In genomic region chr12:8698132-8698829, GRCh38 we compare ENCODE assay signal across 8 cellular contexts. TPM values are rescaled to one million over a fixed set of nuclear protein-coding genes. Genes with fewer than 3 reads are reported as not detected.
DNase-seq lines count a peak whose midpoint lies in the region; ATAC-seq and TF ChIP-seq lines count a peak whose summit lies in the region.

No MANE protein-coding gene starts in this region.

- DNase-seq in COLO668 (lab: John Stamatoyannopoulos, UW; ENCODE audit: unreplicated experiment) (peak; percentile 37), mesothelial cell of epicardium (ENCODE audit: low spot score in 2 of 2, unreplicated experiment in 2 of 2) (peak in 1 of 2 experiments; percentile 41), NCI-H1048 (lab: John Stamatoyannopoulos, UW) (no peak)
- DNase-seq in activated CD4-positive, alpha-beta memory T cell treated with anti-CD3 and anti-CD28 coated beads, Interleukin-2, amount 10 ng/mL, durations not matched to agents 7 days and 5 days = peak; percentile 25
- DNase-seq in effector memory CD8-positive, alpha-beta T cell = peak; percentile 26 to 41 (median 28)
- peak; percentile 11 to 48 for DNase-seq in stimulated activated CD8-positive, alpha-beta memory T cell treated with anti-CD3 and anti-CD28 coated beads, Interleukin-7, amount 100 ng/mL, for 4 hours (ENCODE audit: low read depth in 2 of 2)

- H3K36me3 Mint-ChIP-seq in activated CD4-positive, alpha-beta memory T cell treated with anti-CD3 and anti-CD28 coated beads, Interleukin-2, amount 10 ng/mL, durations not matched to agents 7 days and 5 days (ENCODE audit: low read depth) = no peaks in the 10 kb centered on the region
- H3K36me3 Mint-ChIP-seq in effector memory CD8-positive, alpha-beta T cell (ENCODE audit: insufficient read depth) = peaks cover 4% of the 10 kb centered on the region
- peaks cover 3% of the 10 kb centered on the region for H3K36me3 Mint-ChIP-seq in mesothelial cell of epicardium

- H3K27ac Mint-ChIP-seq in activated CD4-positive, alpha-beta memory T cell treated with anti-CD3 and anti-CD28 coated beads, Interleukin-2, amount 10 ng/mL, durations not matched to agents 7 days and 5 days = no peak overlapping the region
- H3K27ac Mint-ChIP-seq in effector memory CD8-positive, alpha-beta T cell = peak overlapping the region; percentile 84 to 91
- peak overlapping the region; percentile 99 for H3K27ac Mint-ChIP-seq in mesothelial cell of epicardium

- no peaks in the 10 kb centered on the region for H3F3A ChIP-seq in Loucy (ENCODE audit: low read depth)

- H3K9ac ChIP-seq in Loucy (ENCODE audit: low read depth, low read length, poor library complexity, severe bottlenecking) = peak overlapping the region; percentile 92

- H3K79me2 ChIP-seq in Loucy (ENCODE audit: insufficient read depth, low read length) = peaks cover 54% of the 10 kb centered on the region

- no peak for TF ChIP-seq CTCF in Loucy (conservative IDR thresholded peaks at IDR 0.05; ENCODE audit: low read length)
- no peak for TF ChIP-seq CTCF in mesothelial cell of epicardium (IDR thresholded peaks at IDR 0.05; ENCODE audit: unreplicated experiment)

- peak overlapping the region; percentile 86 for H3K4me3 Mint-ChIP-seq in activated CD4-positive, alpha-beta memory T cell treated with anti-CD3 and anti-CD28 coated beads, Interleukin-2, amount 10 ng/mL, durations not matched to agents 7 days and 5 days
- H3K4me3 Mint-ChIP-seq in effector memory CD8-positive, alpha-beta T cell = peak overlapping the region; percentile 86 to 90
- peak overlapping the region; percentile 85 for H3K4me3 Mint-ChIP-seq in mesothelial cell of epicardium

- H3K4me1 Mint-ChIP-seq in activated CD4-positive, alpha-beta memory T cell treated with anti-CD3 and anti-CD28 coated beads, Interleukin-2, amount 10 ng/mL, durations not matched to agents 7 days and 5 days = peaks cover 14% of the 10 kb centered on the region
- peaks cover 14 to 26% of the 10 kb centered on the region in 2 donors for H3K4me1 Mint-ChIP-seq in effector memory CD8-positive, alpha-beta T cell (ENCODE audit: low read depth in 2 of 2)
- H3K4me1 Mint-ChIP-seq in mesothelial cell of epicardium = peaks cover 48% of the 10 kb centered on the region

- no peaks in the 10 kb centered on the region for H3K27me3 ChIP-seq in Loucy (ENCODE audit: insufficient read depth, low read length, poor library complexity, severe bottlenecking)

- peaks cover 38% of the 10 kb centered on the region for H4K20me1 ChIP-seq in Loucy (ENCODE audit: insufficient read depth, low read length, poor library complexity, severe bottlenecking)

- H3K4me3 ChIP-seq in Loucy (ENCODE audit: low read length, poor library complexity, severe bottlenecking) = peak overlapping the region; percentile 78

- CTCF ChIA-PET in activated CD4-positive, alpha-beta memory T cell treated with anti-CD3 and anti-CD28 coated beads, Interleukin-2, amount 10 ng/mL, durations not matched to agents 7 days and 5 days (lab: Charles Lee) = no interaction called here

- peak overlapping the region; percentile 97 for H3K4me2 ChIP-seq in Loucy (ENCODE audit: low read depth, low read length, poor library complexity, severe bottlenecking)

- H2AFZ ChIP-seq in Loucy (ENCODE audit: low read length) = peak overlapping the region; percentile 96

- no peaks in the 10 kb centered on the region for H3K9me2 ChIP-seq in Loucy (replicated peaks; ENCODE audit: low read depth, low read length)

- peaks cover 39% of the 10 kb centered on the region for H3K27me3 Mint-ChIP-seq in activated CD4-positive, alpha-beta memory T cell treated with anti-CD3 and anti-CD28 coated beads, Interleukin-2, amount 10 ng/mL, durations not matched to agents 7 days and 5 days
- H3K27me3 Mint-ChIP-seq in effector memory CD8-positive, alpha-beta T cell = no peaks in the 10 kb centered on the region
- no peaks in the 10 kb centered on the region for H3K27me3 Mint-ChIP-seq in mesothelial cell of epicardium (ENCODE audit: low read depth)

- no peaks in the 10 kb centered on the region for H3K36me3 ChIP-seq in Loucy (ENCODE audit: insufficient read depth, low read length)

- peaks cover 58% of the 10 kb centered on the region for H3K4me1 ChIP-seq in Loucy (ENCODE audit: insufficient read depth, low read length, poor library complexity, severe bottlenecking)

- H3K9me3 Mint-ChIP-seq in activated CD4-positive, alpha-beta memory T cell treated with anti-CD3 and anti-CD28 coated beads, Interleukin-2, amount 10 ng/mL, durations not matched to agents 7 days and 5 days = no peaks in the 10 kb centered on the region
- H3K9me3 Mint-ChIP-seq in effector memory CD8-positive, alpha-beta T cell = no peaks in the 10 kb centered on the region
- H3K9me3 Mint-ChIP-seq in mesothelial cell of epicardium = no peaks in the 10 kb centered on the region

- ATAC-seq in GM21717 (IDR thresholded peaks at IDR 0.05; ENCODE audit: unreplicated experiment) = peak; percentile 52
- ATAC-seq in effector memory CD8-positive, alpha-beta T cell (replicated peaks) = peak; percentile 43

- H3K9me3 ChIP-seq in Loucy (ENCODE audit: insufficient read depth, low read depth, low read length) = no peaks in the 10 kb centered on the region

- POLR2A ChIA-PET in activated CD4-positive, alpha-beta memory T cell treated with anti-CD3 and anti-CD28 coated beads, Interleukin-2, amount 10 ng/mL, durations not matched to agents 7 days and 5 days (lab: Charles Lee) = interaction anchor here (0.9 to 2.1 kb wide), 2 partner anchors 11 to 50 kb away, joined by 3 to 5 read pairs; no protein-coding TSS in a partner anchor

RNA-seq across cellular contexts. Expression of gene RIMKLB, which starts 0.5 kb away (rescaled TPM):
- total RNA-seq in activated CD4-positive, alpha-beta memory T cell treated with anti-CD3 and anti-CD28 coated beads, Interleukin-2, amount 10 ng/mL, durations not matched to agents 7 days and 5 days = 1 to 10 TPM; 1.3 to 1.6 TPM
- 121 to 124 TPM (median 123 TPM) in 3 replicates for total RNA-seq in mesothelial cell of epicardium

RNA-seq across cellular contexts. Expression of gene MFAP5, which starts 35.7 kb away (rescaled TPM):
- not detected for total RNA-seq in activated CD4-positive, alpha-beta memory T cell treated with anti-CD3 and anti-CD28 coated beads, Interleukin-2, amount 10 ng/mL, durations not matched to agents 7 days and 5 days
- total RNA-seq in mesothelial cell of epicardium = 0.60 to 1.8 TPM (median 1.5 TPM) in 3 replicates

Comparison
In these comparisons a context has a peak if more than half of its experiments do, and no peak if none do; other contexts are left out.
1. RNA of gene RIMKLB, which starts 0.5 kb away (total RNA-seq): 121 to 124 TPM in mesothelial cell of epicardium; 1.3 to 1.6 TPM in activated CD4-positive, alpha-beta memory T cell treated with anti-CD3 and anti-CD28 coated beads, Interleukin-2, amount 10 ng/mL, durations not matched to agents 7 days and 5 days; every median in the first group is over 10 times any median in the second.
2. Peak in every context shown above with its lines, with median percentiles within 50 percentile points of each other: H3K4me3 Mint-ChIP-seq.